1 cellular context compared by ENCODE assay signal in genomic region chrX:70168238-70169188, GRCh38.
TF ChIP-seq lines count a peak whose summit lies in the region.

No MANE protein-coding gene starts in this region.

TF ChIP-seq in GM23338, 12 proteins besides CTCF, POLR2A, EP300 and RAD21 (continued from another document):
- TF ChIP-seq STAT1 (IDR thresholded peaks at IDR 0.05; ENCODE audit: unreplicated experiment) (no peak), JUNB (IDR thresholded peaks at IDR 0.05; ENCODE audit: unreplicated experiment) (no peak), ZNF331 (CRISPR knock-in tag; IDR thresholded peaks at IDR 0.05; ENCODE audit: low read depth) (no peak), EZH2phosphoT487 (IDR thresholded peaks at IDR 0.05; ENCODE audit: unreplicated experiment) (no peak), EZH2 (IDR thresholded peaks at IDR 0.05; ENCODE audit: low read depth, unreplicated experiment) (no peak)
TF ChIP-seq in GM23338: peak in this region for 0.
